In the genomic region with DNA sequence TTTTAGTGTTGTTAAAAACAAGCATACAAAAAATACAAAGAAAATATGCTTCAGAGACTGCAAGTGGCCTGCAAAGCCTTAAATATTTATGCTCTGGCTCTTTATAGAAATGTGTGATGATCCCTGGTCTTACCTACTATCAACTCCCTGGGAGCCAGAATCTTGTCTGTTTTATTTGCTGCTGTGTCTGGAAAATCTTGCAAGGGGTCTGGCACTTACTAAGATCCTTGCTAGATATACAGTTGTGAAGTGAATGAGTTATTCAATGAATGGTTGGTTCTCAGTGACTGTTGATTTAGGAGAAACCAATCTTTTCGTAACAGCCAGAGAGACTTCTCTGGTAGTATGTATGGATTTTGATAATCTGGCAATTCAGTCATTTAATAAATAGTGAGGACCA, we compare ENCODE assay signal across 29 cellular contexts.
"Had no signal": no experiment of that assay in that cellular context is flagged by ENCODE, and none has a peak within 500 bp of the region (broad histone marks: within the 10 kb centered on the region; RNA-seq: fewer than 3 reads in every experiment).

No MANE protein-coding gene starts in this region.

- H3K27me3 Mint-ChIP-seq: activated CD4-positive, alpha-beta T cell treated with anti-CD3 and anti-CD28 coated beads, Interleukin-2, amount 10 ng/mL, durations not matched to agents 24 days and 14 days; activated naive CD4-positive, alpha-beta T cell treated with anti-CD3 and anti-CD28 coated beads, Interleukin-2, amount 10 ng/mL, durations not matched to agents 7 days and 5 days; activated T-cell treated with anti-CD3 and anti-CD28 coated beads, Interleukin-2, amount 50 U/mL, for 24 hours had no signal

- H3K4me3 Mint-ChIP-seq: activated CD4-positive, alpha-beta memory T cell treated with anti-CD3 and anti-CD28 coated beads for 36 hours; activated CD4-positive, alpha-beta T cell treated with anti-CD3 and anti-CD28 coated beads for 36 hours; activated CD4-positive, alpha-beta T cell treated with anti-CD3 and anti-CD28 coated beads, Interleukin-2, amount 10 ng/mL, durations not matched to agents 24 days and 14 days; activated CD8-positive, alpha-beta memory T cell treated with anti-CD3 and anti-CD28 coated beads, Interleukin-2, amount 10 ng/mL, durations not matched to agents 7 days and 5 days; activated CD8-positive, alpha-beta T cell treated with anti-CD3 and anti-CD28 coated beads, Interleukin-2, amount 10 ng/mL, durations not matched to agents 7 days and 5 days; activated naive CD4-positive, alpha-beta T cell treated with anti-CD3 and anti-CD28 coated beads, Interleukin-2, amount 10 ng/mL, durations not matched to agents 7 days and 5 days; activated naive CD8-positive, alpha-beta T cell treated with anti-CD3 and anti-CD28 coated beads, Interleukin-2, amount 10 ng/mL, durations not matched to agents 7 days and 5 days; activated T-cell treated with anti-CD3 and anti-CD28 coated beads, Interleukin-2, amount 50 U/mL, for 24 hours; activated T-cell treated with anti-CD3 and anti-CD28 coated beads, Interleukin-2, amount 50 U/mL, for 72 hours; brain had no signal

- DNase-seq: activated CD4-positive, alpha-beta memory T cell treated with anti-CD3 and anti-CD28 coated beads for 36 hours; activated CD4-positive, alpha-beta T cell treated with anti-CD3 and anti-CD28 coated beads for 36 hours; activated CD4-positive, alpha-beta T cell treated with anti-CD3 and anti-CD28 coated beads, Interleukin-2, amount 10 ng/mL, durations not matched to agents 24 days and 14 days; activated CD4-positive, CD25-positive, alpha-beta regulatory T cell; activated CD4-positive, CD25-positive, alpha-beta regulatory T cell treated with anti-CD3 and anti-CD28 coated beads, Interleukin-2, amount 50 U/mL, for 72 hours; activated CD8-positive, alpha-beta memory T cell treated with anti-CD3 and anti-CD28 coated beads, Interleukin-2, amount 10 ng/mL, durations not matched to agents 7 days and 5 days; activated CD8-positive, alpha-beta memory T cell treated with anti-CD3 and anti-CD28 coated beads, Interleukin-2, amount 50 U/mL, for 4 hours; activated CD8-positive, alpha-beta T cell treated with anti-CD3 and anti-CD28 coated beads, Interleukin-2, amount 10 ng/mL, durations not matched to agents 7 days and 5 days; activated gamma-delta T cell; activated naive CD4-positive, alpha-beta T cell; activated naive CD4-positive, alpha-beta T cell treated with anti-CD3 and anti-CD28 coated beads, Interleukin-2, amount 10 ng/mL, durations not matched to agents 7 days and 5 days; activated naive CD8-positive, alpha-beta T cell treated with anti-CD3 and anti-CD28 coated beads, Interleukin-2, amount 10 ng/mL, durations not matched to agents 7 days and 5 days; activated T-cell treated with anti-CD3 and anti-CD28 coated beads, Interleukin-2, amount 50 U/mL, for 24 hours; activated T-cell treated with anti-CD3 and anti-CD28 coated beads, Interleukin-2, amount 50 U/mL, for 72 hours; central memory CD4-positive, alpha-beta T cell; cerebellar nuclear complex; colonic mucosa; effector CD8-positive, alpha-beta T cell; esophagus squamous epithelium; foreskin melanocyte; T-helper 1 cell; T-helper 2 cell had no signal

- ATAC-seq: activated CD4-positive, alpha-beta T cell treated with anti-CD3 and anti-CD28 coated beads for 36 hours; activated CD8-positive, alpha-beta memory T cell treated with anti-CD3 and anti-CD28 coated beads, Interleukin-2, amount 10 ng/mL, durations not matched to agents 7 days and 5 days; activated CD8-positive, alpha-beta T cell treated with anti-CD3 and anti-CD28 coated beads, Interleukin-2, amount 10 ng/mL, durations not matched to agents 7 days and 5 days; activated naive CD4-positive, alpha-beta T cell treated with anti-CD3 and anti-CD28 coated beads, Interleukin-2, amount 50 U/mL, for 72 hours; activated T-cell treated with anti-CD3 and anti-CD28 coated beads, Interleukin-2, amount 50 U/mL, for 72 hours; gastroesophageal sphincter had no signal

- H3K36me3 ChIP-seq: ascending aorta, breast epithelium, cardiac muscle cell, colonic mucosa, esophagus squamous epithelium, gastroesophageal sphincter had no signal

- H3K9me3 ChIP-seq: ascending aorta, breast epithelium, colonic mucosa, esophagus squamous epithelium, gastroesophageal sphincter had no signal

- H3K4me1 ChIP-seq: ascending aorta, colonic mucosa had no signal

- H3K4me3 ChIP-seq: ascending aorta, breast epithelium, cardiac muscle cell, colonic mucosa, esophagus squamous epithelium, gastroesophageal sphincter had no signal

- H3K27ac ChIP-seq: ascending aorta, breast epithelium, cardiac muscle cell, colonic mucosa, epithelial cell of prostate, esophagus squamous epithelium, gastroesophageal sphincter had no signal

- H3K36me3 Mint-ChIP-seq: activated CD4-positive, alpha-beta memory T cell treated with anti-CD3 and anti-CD28 coated beads for 36 hours; activated CD8-positive, alpha-beta memory T cell treated with anti-CD3 and anti-CD28 coated beads, Interleukin-2, amount 10 ng/mL, durations not matched to agents 7 days and 5 days; activated naive CD4-positive, alpha-beta T cell treated with anti-CD3 and anti-CD28 coated beads, Interleukin-2, amount 10 ng/mL, durations not matched to agents 7 days and 5 days; activated naive CD4-positive, alpha-beta T cell treated with anti-CD3 and anti-CD28 coated beads, Interleukin-2, amount 50 U/mL, for 72 hours; activated naive CD8-positive, alpha-beta T cell treated with anti-CD3 and anti-CD28 coated beads, Interleukin-2, amount 10 ng/mL, durations not matched to agents 7 days and 5 days; brain had no signal

- H3K27ac Mint-ChIP-seq: activated CD4-positive, alpha-beta memory T cell treated with anti-CD3 and anti-CD28 coated beads for 36 hours; activated CD4-positive, alpha-beta T cell treated with anti-CD3 and anti-CD28 coated beads for 36 hours; activated CD4-positive, alpha-beta T cell treated with anti-CD3 and anti-CD28 coated beads, Interleukin-2, amount 10 ng/mL, durations not matched to agents 24 days and 14 days; activated CD8-positive, alpha-beta memory T cell treated with anti-CD3 and anti-CD28 coated beads, Interleukin-2, amount 10 ng/mL, durations not matched to agents 7 days and 5 days; activated CD8-positive, alpha-beta T cell treated with anti-CD3 and anti-CD28 coated beads, Interleukin-2, amount 10 ng/mL, durations not matched to agents 7 days and 5 days; activated naive CD4-positive, alpha-beta T cell treated with anti-CD3 and anti-CD28 coated beads, Interleukin-2, amount 10 ng/mL, durations not matched to agents 7 days and 5 days; activated naive CD4-positive, alpha-beta T cell treated with anti-CD3 and anti-CD28 coated beads, Interleukin-2, amount 50 U/mL, for 72 hours; activated naive CD8-positive, alpha-beta T cell treated with anti-CD3 and anti-CD28 coated beads, Interleukin-2, amount 10 ng/mL, durations not matched to agents 7 days and 5 days; activated T-cell treated with anti-CD3 and anti-CD28 coated beads, Interleukin-2, amount 50 U/mL, for 24 hours; activated T-cell treated with anti-CD3 and anti-CD28 coated beads, Interleukin-2, amount 50 U/mL, for 72 hours had no signal

- H3K27me3 ChIP-seq: ascending aorta, breast epithelium, cardiac muscle cell, colonic mucosa, gastroesophageal sphincter had no signal
